In genomic region chr2:70087703-70088507, GRCh38 we compare ENCODE assay signal across 8 cellular contexts. TPM values are rescaled to one million over a fixed set of nuclear protein-coding genes. Genes with fewer than 3 reads are reported as not detected.
DNase-seq lines count a peak whose midpoint lies in the region; ATAC-seq and TF ChIP-seq lines count a peak whose summit lies in the region.

No MANE protein-coding gene starts in this region.

- CTCF ChIA-PET in activated CD8-positive, alpha-beta memory T cell treated with anti-CD3 and anti-CD28 coated beads, Interleukin-2, amount 10 ng/mL, durations not matched to agents 7 days and 5 days (lab: Charles Lee): interaction anchor here (1.0 to 29.2 kb wide), 7 partner anchors 17 to 174 kb away, joined by 5 to 382 read pairs (median 8); no protein-coding TSS in a partner anchor

- peaks cover 43% of the 10 kb centered on the region for H3K4me1 ChIP-seq in mucosa of stomach (ENCODE audit: control insufficient read depth, insufficient read depth, low read length)

- H3K4me3 Mint-ChIP-seq in activated CD8-positive, alpha-beta memory T cell treated with anti-CD3 and anti-CD28 coated beads, Interleukin-2, amount 10 ng/mL, durations not matched to agents 7 days and 5 days: peak overlapping the region; percentile 100

- H3K36me3 Mint-ChIP-seq in activated CD8-positive, alpha-beta memory T cell treated with anti-CD3 and anti-CD28 coated beads, Interleukin-2, amount 10 ng/mL, durations not matched to agents 7 days and 5 days: peaks cover 45% of the 10 kb centered on the region

- ATAC-seq in activated CD8-positive, alpha-beta memory T cell treated with anti-CD3 and anti-CD28 coated beads, Interleukin-2, amount 10 ng/mL, durations not matched to agents 7 days and 5 days: no peak
- ATAC-seq in GM19328 (IDR thresholded peaks at IDR 0.05; ENCODE audit: unreplicated experiment): no peak

- no peaks in the 10 kb centered on the region for H3K9me3 Mint-ChIP-seq in activated CD8-positive, alpha-beta memory T cell treated with anti-CD3 and anti-CD28 coated beads, Interleukin-2, amount 10 ng/mL, durations not matched to agents 7 days and 5 days (ENCODE audit: low read depth)

- DNase-seq in DMS153 (lab: John Stamatoyannopoulos, UW): peak; percentile 39
- DNase-seq in DMS153 treated with DMSO at 0.1 percent for 48 hours (lab: John Stamatoyannopoulos, UW; ENCODE audit: unreplicated experiment): no peak
- peak; percentile 38 for DNase-seq in MG63
- peak; percentile 69 for DNase-seq in activated CD8-positive, alpha-beta memory T cell treated with anti-CD3 and anti-CD28 coated beads, Interleukin-2, amount 10 ng/mL, durations not matched to agents 7 days and 5 days
- DNase-seq in epithelial cell of proximal tubule (ENCODE audit: low read depth): no peak
- peak; percentile 70 for DNase-seq in superior temporal gyrus (ENCODE audit: extremely low spot score)

- H3K36me3 ChIP-seq in MG63 (peaks cover 53% of the 10 kb centered on the region), mucosa of stomach (ENCODE audit: control insufficient read depth, insufficient read depth, low read length) (peaks cover 5% of the 10 kb centered on the region)

- H3K27me3 ChIP-seq in MG63 (no peaks in the 10 kb centered on the region), mucosa of stomach (ENCODE audit: control insufficient read depth, insufficient read depth, low read length) (no peaks in the 10 kb centered on the region)

- H3K9ac ChIP-seq in mucosa of stomach (ENCODE audit: low read length): peak overlapping the region; percentile 99

- H3K9me3 ChIP-seq in MG63 (no peaks in the 10 kb centered on the region), mucosa of stomach (ENCODE audit: control insufficient read depth, low read length) (no peaks in the 10 kb centered on the region)

- H3K27me3 Mint-ChIP-seq in activated CD8-positive, alpha-beta memory T cell treated with anti-CD3 and anti-CD28 coated beads, Interleukin-2, amount 10 ng/mL, durations not matched to agents 7 days and 5 days: no peaks in the 10 kb centered on the region

- peak; percentile 6 for TF ChIP-seq CTCF in epithelial cell of proximal tubule (conservative IDR thresholded peaks at IDR 0.05; ENCODE audit: low read depth, low read length)

- peak overlapping the region; percentile 99 for H3K27ac Mint-ChIP-seq in activated CD8-positive, alpha-beta memory T cell treated with anti-CD3 and anti-CD28 coated beads, Interleukin-2, amount 10 ng/mL, durations not matched to agents 7 days and 5 days

- H3K4me3 ChIP-seq in MG63 (peak overlapping the region; percentile 95), epithelial cell of proximal tubule (ENCODE audit: low read depth, low read length) (peak overlapping the region; percentile 73), mucosa of stomach (ENCODE audit: low read length) (peak overlapping the region; percentile 98)

- peaks cover 56% of the 10 kb centered on the region for H3K4me1 Mint-ChIP-seq in activated CD8-positive, alpha-beta memory T cell treated with anti-CD3 and anti-CD28 coated beads, Interleukin-2, amount 10 ng/mL, durations not matched to agents 7 days and 5 days

RNA-seq across cellular contexts. Expression of gene PCBP1, which starts 0.6 kb away (rescaled TPM):
- 92.9 and 104 TPM in 2 replicates for total RNA-seq in MG63 (2014; rRNA removed; shearing (Covaris generic); ENCODE audit: low replicate concordance)
- total RNA-seq in activated CD8-positive, alpha-beta memory T cell treated with anti-CD3 and anti-CD28 coated beads, Interleukin-2, amount 10 ng/mL, durations not matched to agents 7 days and 5 days: 100 to 1,000 TPM; 429 to 464 TPM
- total RNA-seq in epithelial cell of proximal tubule: 73.6 and 100 TPM in 2 replicates

Comparison
In these comparisons a context has a peak if more than half of its experiments do, and no peak if none do; other contexts are left out.
1. DNase-seq: peak in DMS153 (single experiment), MG63 (single experiment), activated CD8-positive, alpha-beta memory T cell treated with anti-CD3 and anti-CD28 coated beads, Interleukin-2, amount 10 ng/mL, durations not matched to agents 7 days and 5 days (single experiment) and superior temporal gyrus (single experiment); none in DMS153 treated with DMSO at 0.1 percent for 48 hours (single experiment) and epithelial cell of proximal tubule (single experiment).
2. Peak in every context shown above with its lines, with median percentiles within 50 percentile points of each other: H3K4me3 ChIP-seq.